ENCODE assay signal across 9 cellular contexts in the genomic region with DNA sequence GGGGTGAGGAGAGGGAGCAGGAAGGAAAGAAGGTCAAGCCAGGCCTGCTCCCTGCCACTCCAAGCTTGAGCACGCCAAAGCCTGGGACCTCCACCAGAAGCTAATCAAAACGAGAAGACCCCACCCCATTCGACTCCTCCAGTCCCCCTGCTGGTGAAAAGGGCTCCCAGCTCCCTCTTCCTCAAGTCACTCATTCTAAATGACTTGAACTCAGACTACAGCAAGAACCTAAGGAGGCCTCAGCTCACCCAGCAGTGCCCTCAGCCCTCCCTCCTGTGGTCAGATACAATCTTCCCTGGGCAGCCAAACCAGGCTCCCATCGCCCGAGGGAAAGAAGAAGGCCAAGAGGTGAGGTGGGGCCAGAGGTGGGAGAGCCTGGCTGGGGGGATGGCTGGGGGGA. TPM values are rescaled to one million over a fixed set of nuclear protein-coding genes. Genes with fewer than 3 reads are reported as not detected.
DNase-seq lines count a peak whose midpoint lies in the region; ATAC-seq and TF ChIP-seq lines count a peak whose summit lies in the region.
"Had no signal": no experiment of that assay in that cellular context is flagged by ENCODE, and none has a peak within 500 bp of the region (broad histone marks: within the 10 kb centered on the region; RNA-seq: fewer than 3 reads in every experiment).

No MANE protein-coding gene starts in this region.

- no peak for TF ChIP-seq RAD21 in IMR-90 (IDR thresholded peaks at IDR 0.05; ENCODE audit: low read length)

- peak; percentile 35; the same call in 1 of the 2 replicates for TF ChIP-seq CTCF in A673 (conservative IDR thresholded peaks at IDR 0.05; ENCODE audit: low read depth, low read length)
- 0 out of 2 replicates have a peak, but pooled peaks have one; percentile 27 for TF ChIP-seq CTCF in IMR-90 (conservative IDR thresholded peaks at IDR 0.05; ENCODE audit: low read depth, low read length)
- peak; percentile 51 for TF ChIP-seq CTCF in astrocyte of the cerebellum (IDR thresholded peaks at IDR 0.05; ENCODE audit: low read depth, low read length, missing control alignments)
- TF ChIP-seq CTCF in mesothelial cell of epicardium (IDR thresholded peaks at IDR 0.05; ENCODE audit: unreplicated experiment): peak; percentile 22

- intact Hi-C loops in A673 (cut with micrococcal nuclease; ENCODE audit: unreplicated experiment): no loop called here
- intact Hi-C loops in IMR-90 (cut with micrococcal nuclease): no loop called here

- H3K4me2 ChIP-seq in IMR-90 (ENCODE audit: low read depth, low read length): no peak overlapping the region

- no peak overlapping the region for H3K9ac ChIP-seq in IMR-90 (ENCODE audit: low read depth, low read length)

- H3K9me3 ChIP-seq in A673 (ENCODE audit: low read depth, low read length, poor library complexity, severe bottlenecking) (no peaks in the 10 kb centered on the region), IMR-90 (ENCODE audit: control insufficient read depth, insufficient read depth, low read length) (no peaks in the 10 kb centered on the region)

- H3K4me3 Mint-ChIP-seq in mesothelial cell of epicardium: no peak overlapping the region

- no peak overlapping the region for H4K8ac ChIP-seq in IMR-90 (ENCODE audit: low read depth in 2 of 2, low read length in 2 of 2)

- CTCF ChIA-PET in A673 (lab: Charles Lee) (interaction anchor here (0.9 to 1.1 kb wide), 2 partner anchors 11 to 36 kb away, joined by 3 to 4 read pairs; no protein-coding TSS in a partner anchor), IMR-90 (lab: Yijun Ruan, JAX) (interaction anchor here (1.7 kb wide), 1 partner anchor 36 kb away, joined by 4 read pairs; no protein-coding TSS in a partner anchor)

- no peak overlapping the region for H3K4ac ChIP-seq in IMR-90 (ENCODE audit: low read depth, low read length)

- H2BK20ac ChIP-seq in IMR-90 (ENCODE audit: low read depth, low read length): no peak overlapping the region

- no peak for ATAC-seq in IMR-90 (ENCODE audit: low read depth)
- no peak for ATAC-seq in HG03135 (IDR thresholded peaks at IDR 0.05; ENCODE audit: unreplicated experiment)
- no peak for ATAC-seq in GM18873 (IDR thresholded peaks at IDR 0.05; ENCODE audit: low FRiP score, unreplicated experiment)

- no peak overlapping the region for H3K27ac ChIP-seq in A673 (ENCODE audit: low read depth, low read length, poor library complexity, severe bottlenecking)
- H3K27ac ChIP-seq in IMR-90 (ENCODE audit: insufficient read depth, low read length): no peak overlapping the region

- no peak overlapping the region for H4K91ac ChIP-seq in IMR-90 (ENCODE audit: insufficient read depth, low read depth, low read length)

- no peaks in the 10 kb centered on the region for H3K9me3 Mint-ChIP-seq in mesothelial cell of epicardium

- H3K4me3 ChIP-seq in A673 (ENCODE audit: low read depth, low read length, poor library complexity, severe bottlenecking): no peak overlapping the region
- H3K4me3 ChIP-seq in IMR-90 (ENCODE audit: insufficient read depth, low read depth, low read length): no peak overlapping the region
- H3K4me3 ChIP-seq in astrocyte of the cerebellum (ENCODE audit: low read depth, low read length): no peak overlapping the region

- no peak for DNase-seq in A673 (ENCODE audit: low spot score)
- DNase-seq in IMR-90: no peak
- DNase-seq in astrocyte of the cerebellum (ENCODE audit: low read depth): no peak
- no peak for DNase-seq in mesothelial cell of epicardium (ENCODE audit: low spot score in 2 of 2, unreplicated experiment in 2 of 2)
- DNase-seq in COR-L47 (lab: John Stamatoyannopoulos, UW): no peak
- DNase-seq in stimulated activated CD8-positive, alpha-beta memory T cell treated with anti-CD3 and anti-CD28 coated beads, Interleukin-4, amount 100 ng/mL, for 48 hours: no peak
- DNase-seq: activated effector memory CD4-positive, alpha-beta T cell treated with anti-CD3 and anti-CD28 coated beads, Interleukin-2, amount 50 U/mL, for 16 hours had no signal

- no peak overlapping the region for H2AFZ ChIP-seq in IMR-90 (replicated peaks; ENCODE audit: low read length, poor library complexity)

- H2BK15ac ChIP-seq in IMR-90 (ENCODE audit: low read depth, low read length): no peak overlapping the region

- H3K79me1 ChIP-seq in IMR-90 (ENCODE audit: low read depth in 1 of 2, low read length in 2 of 2): peaks cover 22 to 89% of the 10 kb centered on the region in 2 experiments

- no peak overlapping the region for H3K14ac ChIP-seq in IMR-90 (replicated peaks; ENCODE audit: low read depth, low read length)

- H3K4me1 ChIP-seq in A673 (ENCODE audit: insufficient read depth, low read length, poor library complexity, severe bottlenecking) (no peaks in the 10 kb centered on the region), IMR-90 (ENCODE audit: control insufficient read depth, insufficient read depth, low read length) (peaks cover 38% of the 10 kb centered on the region)

- no peak overlapping the region for H3K18ac ChIP-seq in IMR-90 (ENCODE audit: low read depth, low read length)

- no peak overlapping the region for H3K56ac ChIP-seq in IMR-90 (ENCODE audit: extremely low read depth, insufficient read depth, low read length)

- H3K36me3 ChIP-seq in A673 (ENCODE audit: insufficient read depth, low read length, poor library complexity, severe bottlenecking) (no peaks in the 10 kb centered on the region), IMR-90 (ENCODE audit: control insufficient read depth, insufficient read depth, low read length) (peaks cover 35% of the 10 kb centered on the region)

- no peak for TF ChIP-seq POLR2A in IMR-90 (IDR thresholded peaks at IDR 0.05; ENCODE audit: low read depth, low read length)

- H2AK5ac ChIP-seq in IMR-90 (ENCODE audit: low read depth, low read length): no peak overlapping the region

- peaks cover 35% of the 10 kb centered on the region for H3K4me1 Mint-ChIP-seq in mesothelial cell of epicardium

- H4K5ac ChIP-seq in IMR-90 (ENCODE audit: low read depth, low read length): no peak overlapping the region

- H3K27me3 ChIP-seq in A673 (replicated peaks; ENCODE audit: insufficient read depth, low read depth, low read length, poor library complexity) (no peaks in the 10 kb centered on the region), IMR-90 (ENCODE audit: control insufficient read depth, insufficient read depth, low read length) (no peaks in the 10 kb centered on the region)

- peak overlapping the region; percentile 39 for H3K27ac Mint-ChIP-seq in mesothelial cell of epicardium

- BruUV-seq in A673 (replicated peaks; lab: Mats Ljungman, UMichigan) (no TSS peak), IMR-90 (replicated peaks; lab: Mats Ljungman, UMichigan) (no TSS peak)

- H3K9me1 ChIP-seq in IMR-90 (ENCODE audit: insufficient read depth, low read length): peaks cover 23% of the 10 kb centered on the region

- POLR2A ChIA-PET in A673 (lab: Charles Lee; ENCODE audit: low non-redundant PET): no interaction called here
- POLR2A ChIA-PET in IMR-90 (lab: Charles Lee; ENCODE audit: unreplicated experiment): no interaction called here

- H3K27me3 Mint-ChIP-seq in mesothelial cell of epicardium (ENCODE audit: low read depth): no peaks in the 10 kb centered on the region

- dilution Hi-C loops in IMR-90 (cut with HindIII; ENCODE audit: low sequenced_read_pairs, unreplicated experiment): no loop called here

- no peak overlapping the region for H2BK120ac ChIP-seq in IMR-90 (ENCODE audit: low read depth, low read length)

- peaks cover 4% of the 10 kb centered on the region for H3K36me3 Mint-ChIP-seq in mesothelial cell of epicardium

- peaks cover 94% of the 10 kb centered on the region for H4K20me1 ChIP-seq in IMR-90 (ENCODE audit: insufficient read depth, low read length)

- no peak overlapping the region for H2AK9ac ChIP-seq in IMR-90 (replicated peaks; ENCODE audit: low read depth, low read length, poor library complexity)

- H3K23ac ChIP-seq in IMR-90 (ENCODE audit: low read depth, low read length): no peak overlapping the region

- 40% methylated on average over 2 of the region's 5 CpGs; no CpG with 5 or more reads in 1 of the 2 experiments for WGBS in IMR-90 (ENCODE audit: extremely low coverage in 2 of 2, insufficient read length in 1 of 2), 2 experiments

- in situ Hi-C loops in IMR-90 (cut with MboI; ENCODE audit: low sequenced_read_pairs) (no loop called here), astrocyte of the cerebellum (cut with HindIII; ENCODE audit: low sequenced_read_pairs) (no loop called here)

- no peak overlapping the region for H2BK5ac ChIP-seq in IMR-90 (ENCODE audit: low read depth, low read length, poor library complexity, severe bottlenecking)

TF ChIP-seq in IMR-90, 13 proteins besides CTCF, POLR2A, EP300 and RAD21:
- 0 out of 2 replicates have a peak, but pooled peaks have one; percentile 2 for TF ChIP-seq SMC3 (IDR thresholded peaks at IDR 0.05; ENCODE audit: low read depth, low read length)
- TF ChIP-seq, protein P1, sequence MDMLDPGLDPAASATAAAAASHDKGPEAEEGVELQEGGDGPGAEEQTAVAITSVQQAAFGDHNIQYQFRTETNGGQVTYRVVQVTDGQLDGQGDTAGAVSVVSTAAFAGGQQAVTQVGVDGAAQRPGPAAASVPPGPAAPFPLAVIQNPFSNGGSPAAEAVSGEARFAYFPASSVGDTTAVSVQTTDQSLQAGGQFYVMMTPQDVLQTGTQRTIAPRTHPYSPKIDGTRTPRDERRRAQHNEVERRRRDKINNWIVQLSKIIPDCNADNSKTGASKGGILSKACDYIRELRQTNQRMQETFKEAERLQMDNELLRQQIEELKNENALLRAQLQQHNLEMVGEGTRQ (IDR thresholded peaks at IDR 0.05; ENCODE audit: low read depth, low read length): no peak

RNA-seq across cellular contexts. Expression of gene HDAC7, which starts 17.4 kb away (rescaled TPM):
- total RNA-seq in A673 (2021) (58.9 and 63.0 TPM in 2 replicates), IMR-90 (2012; rRNA removed) (10.4 and 10.6 TPM in 2 replicates), mesothelial cell of epicardium (113 to 132 TPM (median 123 TPM) in 3 replicates)
- 64.7 and 65.1 TPM in 2 replicates for polyA plus RNA-seq in IMR-90 (2012; rRNA removed)
- polyA plus RNA-seq in IMR-90 (2012; cell fraction: cytosol; rRNA removed): 51.5 and 60.5 TPM in 2 replicates
- 183 and 377 TPM in 2 replicates for polyA plus RNA-seq in IMR-90 (2012; cell fraction: nucleus; rRNA removed; ENCODE audit: low replicate concordance)

RNA-seq across cellular contexts. Expression of gene SLC48A1, which starts 29.3 kb away (rescaled TPM):
- total RNA-seq in A673 (2021): 39.3 and 39.8 TPM in 2 replicates
- total RNA-seq in IMR-90 (2012; rRNA removed): 4.4 and 4.8 TPM in 2 replicates
- 5.9 and 6.0 TPM in 2 replicates for polyA plus RNA-seq in IMR-90 (2012; rRNA removed)
- polyA plus RNA-seq in IMR-90 (2012; cell fraction: cytosol; rRNA removed): 4.1 and 10.3 TPM in 2 replicates
- 10.0 and 10.3 TPM in 2 replicates for polyA plus RNA-seq in IMR-90 (2012; cell fraction: nucleus; rRNA removed; ENCODE audit: low replicate concordance)
- total RNA-seq in mesothelial cell of epicardium: 25.3 to 27.7 TPM (median 27.0 TPM) in 3 replicates

RNA-seq across cellular contexts. Expression of gene RAPGEF3, which starts 43.6 kb away (rescaled TPM):
- total RNA-seq in A673 (2021) (4.3 and 5.7 TPM in 2 replicates), IMR-90 (2012; rRNA removed) (0.83 and 1.3 TPM in 2 replicates), mesothelial cell of epicardium (18.0 to 20.9 TPM (median 19.4 TPM) in 3 replicates)
- 2.0 and 2.9 TPM in 2 replicates for polyA plus RNA-seq in IMR-90 (2012; rRNA removed)
- polyA plus RNA-seq in IMR-90 (2012; cell fraction: cytosol; rRNA removed): 1.7 TPM in 2 replicates
- polyA plus RNA-seq in IMR-90 (2012; cell fraction: nucleus; rRNA removed; ENCODE audit: low replicate concordance): 11.2 and 11.8 TPM in 2 replicates
